ENCODE assay signal across 10 cellular contexts in the genomic region with DNA sequence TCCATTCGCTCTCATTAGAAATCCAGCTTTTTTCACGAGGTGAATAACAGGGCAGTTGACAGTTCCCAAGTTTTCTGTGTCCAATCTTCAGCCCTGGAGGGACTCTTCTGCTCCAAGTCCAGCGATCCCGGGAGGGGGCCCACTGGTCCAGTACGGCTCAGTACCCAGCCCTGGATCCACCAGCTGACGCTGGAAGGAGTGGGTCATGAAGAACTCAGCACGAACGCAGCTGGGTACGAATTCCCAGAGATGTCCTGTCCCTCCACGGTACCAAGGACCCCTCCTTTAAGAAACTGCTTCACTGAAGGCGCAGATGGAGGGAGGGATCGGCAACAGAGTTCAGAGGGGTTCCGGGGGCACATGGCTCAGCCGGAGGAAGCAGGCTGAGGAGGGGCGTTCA. TPM values are rescaled to one million over a fixed set of nuclear protein-coding genes. Genes with fewer than 3 reads are reported as not detected.
DNase-seq lines count a peak whose midpoint lies in the region; ATAC-seq and TF ChIP-seq lines count a peak whose summit lies in the region.
"Had no signal": no experiment of that assay in that cellular context is flagged by ENCODE, and none has a peak within 500 bp of the region (broad histone marks: within the 10 kb centered on the region; RNA-seq: fewer than 3 reads in every experiment).

No MANE protein-coding gene starts in this region.

- H3K36me3 ChIP-seq in mammary epithelial cell (ENCODE audit: insufficient read depth, low read length) (no peaks in the 10 kb centered on the region), breast epithelium (no peaks in the 10 kb centered on the region), upper lobe of left lung (peaks cover 0 to 21% (median 9%) of the 10 kb centered on the region in 4 donors)

- no peaks in the 10 kb centered on the region for H4K20me1 ChIP-seq in mammary epithelial cell (ENCODE audit: insufficient read depth, low read length)

- H3K9me3 Mint-ChIP-seq in MCF 10A (ENCODE audit: unreplicated experiment) (no peaks in the 10 kb centered on the region), memory B cell (no peaks in the 10 kb centered on the region)

- H3K79me2 ChIP-seq in mammary epithelial cell (ENCODE audit: insufficient read depth, low read length), result no peaks in the 10 kb centered on the region

- DNase-seq in MCF 10A (ENCODE audit: unreplicated experiment), result no peak
- no peak for DNase-seq in mammary epithelial cell
- DNase-seq in breast epithelium (ENCODE audit: low spot score in 2 of 2), result no peak
- DNase-seq in memory B cell (ENCODE audit: low spot score in 2 of 2), result no peak
- no peak for DNase-seq in upper lobe of left lung
- DNase-seq in NCI-H446 treated with DMSO at 0.1 percent for 48 hours (lab: John Stamatoyannopoulos, UW), result no peak
- DNase-seq: DMS79, KBM-7 had no signal

- no peak overlapping the region for H3K4me2 ChIP-seq in mammary epithelial cell (ENCODE audit: insufficient read depth, low read depth, low read length)

- peaks cover 9% of the 10 kb centered on the region for H3K4me1 Mint-ChIP-seq in MCF 10A (ENCODE audit: insufficient read depth, unreplicated experiment)
- peaks cover 7% of the 10 kb centered on the region for H3K4me1 Mint-ChIP-seq in memory B cell

- POLR2A ChIA-PET in MCF 10A (lab: Yijun Ruan, JAX), result interaction anchor here (1.0 to 2.0 kb wide), 7 partner anchors 10 to 106 kb away, joined by 3 to 21 read pairs (median 13); a partner anchor contains a TSS

- no peak overlapping the region for H3K27ac ChIP-seq in mammary epithelial cell (ENCODE audit: insufficient read depth, low read depth, low read length)
- H3K27ac ChIP-seq in breast epithelium, result peak overlapping the region; percentile 67 to 87
- peak overlapping the region; percentile 72 to 92 (median 84) for H3K27ac ChIP-seq in upper lobe of left lung

- no TSS peak for BruUV-seq in MCF 10A (replicated peaks; lab: Mats Ljungman, UMichigan)
- BruUV-seq in mammary epithelial cell (replicated peaks; lab: Mats Ljungman, UMichigan), result no TSS peak

- H3K4me3 ChIP-seq in mammary epithelial cell (replicated peaks in 1 of 3; ENCODE audit: insufficient read depth in 1 of 3, low read depth in 2 of 3, low read length in 3 of 3) (no peak overlapping the region), breast epithelium (peak overlapping the region; percentile 53 to 63 (median 61)), upper lobe of left lung (peak overlapping the region; percentile 52 to 80 (median 63))

- peaks cover 12% of the 10 kb centered on the region for H3K36me3 Mint-ChIP-seq in MCF 10A (ENCODE audit: insufficient read depth, unreplicated experiment)
- H3K36me3 Mint-ChIP-seq in memory B cell, result peaks cover 9% of the 10 kb centered on the region

- intact Hi-C loops in MCF 10A (cut with micrococcal nuclease), result no loop called here
- intact Hi-C loops in mammary epithelial cell (cut with micrococcal nuclease), result no loop called here
- intact Hi-C loops in breast epithelium (cut with DNase I; ENCODE audit: low total_unique reads), result loop anchor here (5.0 kb wide), 1 partner anchor 423 kb away; a partner anchor contains a TSS

- TF ChIP-seq POLR2A in breast epithelium (IDR thresholded peaks at IDR 0.05) (no peak), upper lobe of left lung (IDR thresholded peaks at IDR 0.05) (no peak)

- TF ChIP-seq CTCF in MCF 10A (IDR thresholded peaks at IDR 0.05; ENCODE audit: unreplicated experiment) (no peak), mammary epithelial cell (conservative IDR thresholded peaks at IDR 0.05 in 1 of 2, IDR thresholded peaks at IDR 0.05 in 1 of 2; ENCODE audit: extremely low read depth in 1 of 2, insufficient read depth in 1 of 2, low read depth in 1 of 2, low read length in 2 of 2) (no peak), breast epithelium (IDR thresholded peaks at IDR 0.05) (no peak), upper lobe of left lung (IDR thresholded peaks at IDR 0.05) (no peak)

- no peak overlapping the region for H3K27ac Mint-ChIP-seq in MCF 10A (ENCODE audit: low read depth, unreplicated experiment)
- H3K27ac Mint-ChIP-seq in memory B cell, result peak overlapping the region; percentile 38

- H3K9me3 ChIP-seq in mammary epithelial cell (replicated peaks; ENCODE audit: insufficient read depth, low read length) (no peaks in the 10 kb centered on the region), breast epithelium (no peaks in the 10 kb centered on the region), upper lobe of left lung (no peaks in the 10 kb centered on the region)

- ATAC-seq in memory B cell (ENCODE audit: low read depth) (no peak), upper lobe of left lung (ENCODE audit: low FRiP score in 2 of 2) (no peak), HG03565 (IDR thresholded peaks at IDR 0.05; ENCODE audit: unreplicated experiment) (no peak), GM18873 (IDR thresholded peaks at IDR 0.05; ENCODE audit: low FRiP score, unreplicated experiment) (no peak)

- CTCF ChIA-PET in MCF 10A (lab: Yijun Ruan, JAX), result interaction anchor here (0.5 to 1.9 kb wide), 4 partner anchors 9 to 55 kb away, joined by 3 to 6 read pairs (median 4); no protein-coding TSS in a partner anchor
- CTCF ChIA-PET in mammary epithelial cell (lab: Charles Lee; ENCODE audit: low non-redundant PET), result no interaction called here

- H3K9ac ChIP-seq in mammary epithelial cell (ENCODE audit: insufficient read depth, low read length), result no peak overlapping the region

- H3K27me3 ChIP-seq in mammary epithelial cell (ENCODE audit: insufficient read depth, low read length) (no peaks in the 10 kb centered on the region), breast epithelium (no peaks in the 10 kb centered on the region), upper lobe of left lung (no peaks in the 10 kb centered on the region)

- H3K27me3 Mint-ChIP-seq in MCF 10A (ENCODE audit: insufficient read depth, unreplicated experiment) (no peaks in the 10 kb centered on the region), memory B cell (no peaks in the 10 kb centered on the region)

- TF ChIP-seq EP300 in upper lobe of left lung (IDR thresholded peaks at IDR 0.05), result no peak

- dilution Hi-C loops in mammary epithelial cell (cut with HindIII; ENCODE audit: low sequenced_read_pairs), result no loop called here

- in situ Hi-C loops in mammary epithelial cell (cut with MboI; ENCODE audit: low sequenced_read_pairs in 2 of 2), result no loop called here

- peaks cover 10% of the 10 kb centered on the region for H3K4me1 ChIP-seq in mammary epithelial cell (ENCODE audit: insufficient read depth, low read length)
- no peaks in the 10 kb centered on the region for H3K4me1 ChIP-seq in breast epithelium
- H3K4me1 ChIP-seq in upper lobe of left lung, result peaks cover 13 to 19% (median 16%) of the 10 kb centered on the region in 4 donors

- H3K4me3 Mint-ChIP-seq in MCF 10A (ENCODE audit: unreplicated experiment), result peak overlapping the region; percentile 80
- peak overlapping the region; percentile 99 for H3K4me3 Mint-ChIP-seq in memory B cell

- H2AFZ ChIP-seq in mammary epithelial cell (ENCODE audit: low read depth, low read length), result no peak overlapping the region

- 90% methylated on average over 15 of the region's 15 CpGs for WGBS in mammary epithelial cell (ENCODE audit: low coverage, missing lambda C conversion rate)
- WGBS in upper lobe of left lung, 2 donors, result 67 to 82% methylated on average over 15 of the region's 15 CpGs

RNA-seq across cellular contexts. Expression of a gene that starts 16.5 kb away (rescaled TPM):
- total RNA-seq in MCF 10A (2022) (57.8 and 62.8 TPM in 2 replicates), mammary epithelial cell (10 to 100 TPM; 52.7 to 58.7 TPM), breast epithelium (100 to 1,000 TPM in 2 of 3 donors, 10 to 100 TPM in 1; 99.2 to 110 (median 101) TPM), upper lobe of left lung (100 to 1,000 TPM in 2 of 6 donors, 10 to 100 TPM in 4; 78.0 to 289 (median 89.7) TPM)
- polyA plus RNA-seq in mammary epithelial cell, result 66.0 TPM
- polyA minus RNA-seq in mammary epithelial cell, result 155 TPM

RNA-seq across cellular contexts. Expression of a gene that starts 58.1 kb away (rescaled TPM):
- total RNA-seq in MCF 10A (2022) (4.7 and 6.2 TPM in 2 replicates), mammary epithelial cell (10 to 100 TPM in 1 of 2 donors, 1 to 10 TPM in 1; 7.0 to 12.8 TPM), breast epithelium (1 to 10 TPM; 5.2 to 6.0 (median 5.9) TPM), upper lobe of left lung (10 to 100 TPM; 11.0 to 36.7 (median 14.6) TPM)
- 4.2 TPM for polyA plus RNA-seq in mammary epithelial cell
- polyA minus RNA-seq in mammary epithelial cell, result 6.1 TPM

Comparison
In these comparisons a context has a peak if more than half of its experiments do, and no peak if none do; other contexts are left out.
1. H3K4me3 ChIP-seq: peak in breast epithelium (3 of 3) and upper lobe of left lung (4 of 4); none in mammary epithelial cell (0 of 3).